In genomic region chr9:115591584-115591984, GRCh38 we compare ENCODE assay signal across 9 cellular contexts.
DNase-seq lines count a peak whose midpoint lies in the region; ATAC-seq and TF ChIP-seq lines count a peak whose summit lies in the region.
"Had no signal": no experiment of that assay in that cellular context is flagged by ENCODE, and none has a peak within 500 bp of the region (broad histone marks: within the 10 kb centered on the region; RNA-seq: fewer than 3 reads in every experiment).

No MANE protein-coding gene starts in this region.

- peak; percentile 68 to 83 for TF ChIP-seq CTCF in right atrium auricular region (IDR thresholded peaks at IDR 0.05)
- TF ChIP-seq CTCF in retinal pigment epithelial cell (conservative IDR thresholded peaks at IDR 0.05; ENCODE audit: low read depth, low read length) = peak; percentile 97

- H3K36me3 ChIP-seq in adipocyte (ENCODE audit: control insufficient read depth, insufficient read depth, low read length, severe bottlenecking) (no peaks in the 10 kb centered on the region), right atrium auricular region (no peaks in the 10 kb centered on the region)

- H3K9ac ChIP-seq in adipocyte (ENCODE audit: low read length) = peak overlapping the region; percentile 90

- DNase-seq in DMS79 (lab: John Stamatoyannopoulos, UW) (peak; percentile 77), NCI-H345 treated with DMSO at 0.1 percent for 48 hours (lab: John Stamatoyannopoulos, UW; ENCODE audit: unreplicated experiment) (peak; percentile 84), adipocyte (ENCODE audit: low read depth) (peak; percentile 98), right atrium auricular region (ENCODE audit: low spot score) (peak; percentile 87), retinal pigment epithelial cell (ENCODE audit: low read depth) (peak; percentile 95)
- DNase-seq in activated T-cell treated with anti-CD3 and anti-CD28 coated beads, Interleukin-2, amount 50 U/mL, for 48 hours = no peak
- DNase-seq: activated B cell treated with CpG ODN at 0.5 μM for 24 hours had no signal

- ATAC-seq in HG03520 (IDR thresholded peaks at IDR 0.05; ENCODE audit: unreplicated experiment) = peak; percentile 58
- ATAC-seq in HG02798 (IDR thresholded peaks at IDR 0.05; ENCODE audit: poor library complexity, unreplicated experiment) = no peak

- H3K27me3 ChIP-seq in adipocyte (replicated peaks; ENCODE audit: control insufficient read depth, insufficient read depth, low read length) (no peaks in the 10 kb centered on the region), right atrium auricular region (no peaks in the 10 kb centered on the region)

- H3K4me3 ChIP-seq in adipocyte (ENCODE audit: low read length) (no peak overlapping the region), right atrium auricular region (no peak overlapping the region), retinal pigment epithelial cell (ENCODE audit: low read length) (no peak overlapping the region)

- H3K9me3 ChIP-seq in adipocyte (ENCODE audit: control insufficient read depth, low read length) (peaks cover 4% of the 10 kb centered on the region), right atrium auricular region (peaks cover 0 to 11% of the 10 kb centered on the region in 2 donors)

- peak overlapping the region; percentile 27 to 29 for H3K27ac ChIP-seq in right atrium auricular region

- H3K4me1 ChIP-seq in adipocyte (ENCODE audit: control insufficient read depth, insufficient read depth, low read length) = peaks cover 66% of the 10 kb centered on the region
- H3K4me1 ChIP-seq in right atrium auricular region = no peaks in the 10 kb centered on the region

Comparison
In these comparisons a context has a peak if more than half of its experiments do, and no peak if none do; other contexts are left out.
1. DNase-seq: peak in DMS79 (single experiment), NCI-H345 treated with DMSO at 0.1 percent for 48 hours (single experiment), adipocyte (single experiment), right atrium auricular region (single experiment) and retinal pigment epithelial cell (single experiment); none in activated T-cell treated with anti-CD3 and anti-CD28 coated beads, Interleukin-2, amount 50 U/mL, for 48 hours (0 of 2).